8 cellular contexts compared by ENCODE assay signal in the genomic region with DNA sequence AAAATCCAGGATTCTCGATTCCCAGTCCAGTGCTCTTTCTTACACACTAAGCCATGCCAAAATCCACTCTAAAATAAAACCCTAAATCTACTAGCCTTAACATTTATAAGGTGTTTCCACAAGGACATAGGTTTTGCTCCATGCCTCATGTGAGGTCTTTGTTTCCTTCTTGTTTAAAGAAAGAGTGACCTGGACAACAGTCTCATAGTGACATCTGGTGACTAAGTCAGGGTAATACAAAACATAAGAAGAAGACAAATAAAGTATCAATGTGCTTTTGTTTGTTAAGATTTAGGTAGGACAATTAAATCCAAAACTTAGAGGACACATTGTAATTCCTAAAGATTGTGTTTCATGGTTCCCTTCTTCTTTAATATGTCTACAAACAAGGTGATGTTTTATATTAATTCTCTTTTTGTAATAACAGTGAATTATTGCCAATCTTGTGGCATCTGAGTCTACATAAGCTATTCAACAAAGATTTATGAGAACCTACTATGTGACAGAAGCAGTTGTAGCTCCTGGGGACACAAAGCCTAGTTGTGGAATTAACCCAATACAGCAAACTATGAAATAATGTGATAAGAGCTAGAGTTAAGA.
DNase-seq lines count a peak whose midpoint lies in the region; ATAC-seq, FAIRE-seq and TF ChIP-seq lines count a peak whose summit lies in the region.
"Not testable (repeated sequence)": the region's sequence is repeated elsewhere in the genome, so short reads cannot be mapped to it uniquely, and the experiment has no call there.

No MANE protein-coding gene starts in this region.

- not testable (repeated sequence) for H3K4me3 Mint-ChIP-seq in neural crest cell

- in situ Hi-C loops in KBM-7 (cut with MboI; ENCODE audit: low pct_unique_long_range_greater_than_20kb, low sequenced_read_pairs); astrocyte of the cerebellum (cut with HindIII; ENCODE audit: low sequenced_read_pairs): not testable (repeated sequence)

- not testable (repeated sequence) for H3K27me3 Mint-ChIP-seq in neural crest cell (ENCODE audit: low read depth)

- H3K9ac ChIP-seq in DND-41 (ENCODE audit: low read depth, low read length); OCI-LY1 (ENCODE audit: low read length): not testable (repeated sequence)

- H3K4me2 ChIP-seq in DND-41 (ENCODE audit: insufficient read depth, low read length); OCI-LY1 (ENCODE audit: low read length): not testable (repeated sequence)

- peaks cover 11% of the 10 kb centered on the region for H3K4me1 Mint-ChIP-seq in neural crest cell

- TF ChIP-seq CTCF in DND-41 (IDR thresholded peaks at IDR 0.05; ENCODE audit: borderline replicate concordance, extremely low read depth, low read length, poor library complexity, severe bottlenecking) (peak; percentile 22), OCI-LY1 (IDR thresholded peaks at IDR 0.05; ENCODE audit: low read length) (peak; percentile 21; the same call in 1 of the 2 replicates), astrocyte of the cerebellum (IDR thresholded peaks at IDR 0.05; ENCODE audit: low read depth, low read length, missing control alignments) (peak; percentile 26), epithelial cell of proximal tubule (conservative IDR thresholded peaks at IDR 0.05; ENCODE audit: low read depth, low read length) (peak; percentile 52), neural crest cell (conservative IDR thresholded peaks at IDR 0.05) (peak; percentile 72), tibial artery (IDR thresholded peaks at IDR 0.05) (peak; percentile 52 to 71)

- not testable (repeated sequence) for H3K36me3 Mint-ChIP-seq in neural crest cell (ENCODE audit: low read depth)

- not testable (repeated sequence) for H4K20me1 ChIP-seq in DND-41 (ENCODE audit: insufficient read depth, low read length); OCI-LY1 (ENCODE audit: insufficient read depth, low read length)

- not testable (repeated sequence) for H3K27ac ChIP-seq in DND-41 (ENCODE audit: low read length); OCI-LY1 (ENCODE audit: low read depth, low read length, poor library complexity, severe bottlenecking); tibial artery

- intact Hi-C loops in tibial artery (cut with DNase I; ENCODE audit: low total_unique reads), result not testable (repeated sequence)

- not testable (repeated sequence) for H3F3A ChIP-seq in OCI-LY1 (ENCODE audit: insufficient read depth, low read length)

- H3K27ac Mint-ChIP-seq in neural crest cell (ENCODE audit: unreplicated experiment), result not testable (repeated sequence)

- not testable (repeated sequence) for DNase-seq in DND-41; epithelial cell of proximal tubule (ENCODE audit: low read depth); neural crest cell (ENCODE audit: low read depth, low spot score); tibial artery
- peak; percentile 2 for DNase-seq in KBM-7
- peak; percentile 3 for DNase-seq in astrocyte of the cerebellum (ENCODE audit: low read depth)

- H3K4me1 ChIP-seq in DND-41 (ENCODE audit: insufficient read depth, low read length); OCI-LY1 (ENCODE audit: insufficient read depth, low read length, severe bottlenecking); tibial artery: not testable (repeated sequence)

- not testable (repeated sequence) for H3K9me3 Mint-ChIP-seq in neural crest cell

- H3K79me2 ChIP-seq in DND-41 (ENCODE audit: insufficient read depth, low read length); OCI-LY1 (ENCODE audit: insufficient read depth, low read length): not testable (repeated sequence)

- not testable (repeated sequence) for H3K9me2 ChIP-seq in OCI-LY1 (ENCODE audit: low read depth, low read length)

- H3K27me3 ChIP-seq in DND-41 (ENCODE audit: insufficient read depth, low read length, poor library complexity); OCI-LY1 (ENCODE audit: insufficient read depth, low read length); tibial artery: not testable (repeated sequence)

- H2AFZ ChIP-seq in DND-41 (ENCODE audit: low read depth, low read length); OCI-LY1 (ENCODE audit: low read length): not testable (repeated sequence)

- H3K9me3 ChIP-seq in DND-41 (ENCODE audit: insufficient read depth, low read length, severe bottlenecking); OCI-LY1 (ENCODE audit: low read length); tibial artery: not testable (repeated sequence)

- H3K36me3 ChIP-seq in DND-41 (ENCODE audit: insufficient read depth, low read length); OCI-LY1 (ENCODE audit: insufficient read depth, low read length); tibial artery: not testable (repeated sequence)

- not testable (repeated sequence) for H3K4me3 ChIP-seq in DND-41 (ENCODE audit: low read depth in 1 of 2, low read length in 2 of 2); OCI-LY1 (ENCODE audit: low read depth, low read length, poor library complexity, severe bottlenecking); astrocyte of the cerebellum (ENCODE audit: low read depth, low read length); epithelial cell of proximal tubule (ENCODE audit: low read depth, low read length); tibial artery

- ATAC-seq in DND-41 (ENCODE audit: insufficient read depth, low read depth), result not testable (repeated sequence)

- FAIRE-seq in islet of Langerhans (lab: Jason Lieb, UNC), result peak; percentile 100

Comparison
In these comparisons a context has a peak if more than half of its experiments do, and no peak if none do; other contexts are left out.
1. CTCF ChIP-seq: peak in every context shown above with its lines; median percentile 72 in neural crest cell; 62 in tibial artery; 52 in epithelial cell of proximal tubule; 26 in astrocyte of the cerebellum; 22 in DND-41; 21 in OCI-LY1.